ENCODE assay signal across 8 cellular contexts in the genomic region with DNA sequence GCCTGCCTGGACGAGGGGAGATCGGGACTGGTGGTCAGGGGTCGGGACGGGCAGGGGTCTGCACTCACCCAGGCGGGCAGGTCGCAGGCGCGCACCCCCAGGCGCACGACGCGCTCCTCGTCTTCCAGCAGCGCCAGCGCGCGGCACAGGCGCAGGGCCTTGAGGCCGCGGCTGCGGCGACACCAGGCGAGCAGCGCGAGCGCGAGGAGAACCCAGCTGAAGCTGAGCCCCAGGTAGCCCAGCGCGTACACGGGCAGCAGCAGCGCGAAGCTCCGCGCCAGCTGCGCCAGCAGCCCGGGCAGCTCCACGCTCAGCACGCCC. TPM values are rescaled to one million over a fixed set of nuclear protein-coding genes. Genes with fewer than 3 reads are reported as not detected.
DNase-seq lines count a peak whose midpoint lies in the region; ATAC-seq, FAIRE-seq and TF ChIP-seq lines count a peak whose summit lies in the region.

No MANE protein-coding gene starts in this region.

- RAD21 ChIA-PET in GM12878 (lab: Charles Lee; ENCODE audit: unreplicated experiment): interaction anchor here (1.0 to 1.7 kb wide), 2 partner anchors 10 to 133 kb away, joined by 3 to 7 read pairs; no protein-coding TSS in a partner anchor

- peak; percentile 1 to 22 (median 3); a peak in 1 of 6 replicates for TF ChIP-seq CTCF in GM12878 (IDR thresholded peaks at IDR 0.05 in 2 of 3, conservative IDR thresholded peaks at IDR 0.05 in 1 of 3; ENCODE audit: control insufficient read depth in 2 of 3, extremely low read depth in 1 of 3, insufficient read depth in 1 of 3, low read depth in 3 of 3, low read length in 3 of 3)

- intact Hi-C loops in GM12878 (cut with micrococcal nuclease; ENCODE audit: unreplicated experiment): loop anchor here (1.0 to 2.0 kb wide), 3 partner anchors 28 to 148 kb away; a partner anchor contains a TSS

- peak overlapping the region; percentile 48; the same call in 1 of the 2 replicates for H3K4me2 ChIP-seq in GM12878 (ENCODE audit: control insufficient read depth, insufficient read depth)

- peak overlapping the region; percentile 77 for H3K9ac ChIP-seq in GM12878 (ENCODE audit: control insufficient read depth, insufficient read depth, low read length)

- H3K79me2 ChIP-seq in GM12878 (ENCODE audit: control insufficient read depth, insufficient read depth, low read length): peaks cover 37% of the 10 kb centered on the region

- no peaks in the 10 kb centered on the region for H4K20me1 ChIP-seq in GM12878 (ENCODE audit: control insufficient read depth, insufficient read depth)

- no peak for FAIRE-seq in GM12878 (lab: Jason Lieb, UNC)

- H3K9me3 ChIP-seq in GM12878 (replicated peaks; ENCODE audit: control insufficient read depth, insufficient read depth, low read length) (no peaks in the 10 kb centered on the region), iPS-18c (ENCODE audit: control insufficient read depth, insufficient read depth, low read length) (no peaks in the 10 kb centered on the region)

- in situ Hi-C loops in GM12878 (cut with MboI): no loop called here

- POLR2A ChIA-PET in GM12878 (lab: Charles Lee): interaction anchor here (1.5 to 1.7 kb wide), 2 partner anchors 10 to 35 kb away, joined by 5 to 7 read pairs; no protein-coding TSS in a partner anchor

- SMC1A ChIA-PET in GM12878 (lab: Charles Lee; ENCODE audit: uncharacterized antibody, unreplicated experiment): interaction anchor here (0.7 kb wide), 1 partner anchor 10 kb away, joined by 4 read pairs; no protein-coding TSS in a partner anchor

- no TSS peak for BruUV-seq in GM12878 (replicated peaks; lab: Mats Ljungman, UMichigan)

- ATAC-seq in GM19467 (IDR thresholded peaks at IDR 0.05; ENCODE audit: unreplicated experiment) (peak; percentile 52), HG03521 (IDR thresholded peaks at IDR 0.05; ENCODE audit: unreplicated experiment) (peak; percentile 49), GM12878 (peak; percentile 67)

- peak overlapping the region; percentile 67 for H2AFZ ChIP-seq in GM12878 (ENCODE audit: control insufficient read depth, low read depth, low read length)

- H3K4me1 ChIP-seq in GM12878 (ENCODE audit: control insufficient read depth, insufficient read depth, low read length): peaks cover 14% of the 10 kb centered on the region

- H3K27ac ChIP-seq in GM12878 (ENCODE audit: control insufficient read depth, insufficient read depth): peak overlapping the region; percentile 77

- no peaks in the 10 kb centered on the region for H3K27me3 ChIP-seq in GM12878 (replicated peaks in 1 of 2; ENCODE audit: control insufficient read depth in 2 of 2, insufficient read depth in 2 of 2, low read length in 1 of 2)

- DNase-seq in Daoy (ENCODE audit: low read depth) (peak; percentile 90), RPMI8226 (peak; percentile 89), GM12878 (ENCODE audit: low read depth, low spot score) (no peak), skeletal muscle cell (ENCODE audit: low read depth) (peak; percentile 43), hepatic stellate cell (ENCODE audit: low spot score) (no peak)

- under 1% methylated on average over 21 of the region's 38 CpGs for WGBS in GM12878 (ENCODE audit: insufficient coverage, insufficient replicate concordance, low lambda C conversion rate, missing lambda C conversion rate)

- CTCF ChIA-PET in GM12878 (lab: Yijun Ruan, JAX): interaction anchor here (1.6 to 4.0 kb wide), 2 partner anchors 14 to 34 kb away, joined by 6 to 12 read pairs; no protein-coding TSS in a partner anchor

- TF ChIP-seq RAD21 in GM12878 (IDR thresholded peaks at IDR 0.05; ENCODE audit: insufficient read depth, low read depth, low read length): peak; percentile 22; the same call in 1 of the 2 replicates

- no peaks in the 10 kb centered on the region for H3K36me3 ChIP-seq in GM12878 (ENCODE audit: control insufficient read depth in 2 of 2, insufficient read depth in 2 of 2, low read length in 1 of 2)

- no peak for TF ChIP-seq POLR2A in GM12878 (IDR thresholded peaks at IDR 0.05; ENCODE audit: low read depth, low read length)

- peak overlapping the region; percentile 80; the same call in 1 of the 2 replicates for H3K4me3 ChIP-seq in GM12878
- peak overlapping the region; percentile 89 for H3K4me3 ChIP-seq in iPS-18c (ENCODE audit: insufficient read depth, low read depth, low read length)
- peak overlapping the region; percentile 87 for H3K4me3 ChIP-seq in skeletal muscle cell (ENCODE audit: low read depth, low read length)

- TF ChIP-seq EP300 in GM12878 (IDR thresholded peaks at IDR 0.05; ENCODE audit: borderline replicate concordance in 1 of 2, control insufficient read depth in 1 of 2, low read depth in 2 of 2, low read length in 2 of 2): no peak

TF ChIP-seq in GM12878, 131 proteins besides CTCF, POLR2A, EP300 and RAD21 (continues in another document):
- no peak for TF ChIP-seq CBX3 (IDR thresholded peaks at IDR 0.05; ENCODE audit: borderline replicate concordance, low read depth)
- 0 out of 2 replicates have a peak, but pooled peaks have one; percentile 13 for TF ChIP-seq TCF3 (IDR thresholded peaks at IDR 0.05; ENCODE audit: borderline replicate concordance, insufficient read depth, low read depth, low read length)
- 0 out of 2 replicates have a peak, but pooled peaks have one; percentile 10 for TF ChIP-seq BCL11A (IDR thresholded peaks at IDR 0.05; ENCODE audit: low read depth, low read length)
- TF ChIP-seq TCF12 (IDR thresholded peaks at IDR 0.05; ENCODE audit: low read depth, low read length): peak; percentile 58; the same call in 1 of the 2 replicates
- no peak for TF ChIP-seq MEF2A (IDR thresholded peaks at IDR 0.05; ENCODE audit: insufficient read depth, low read depth, low read length)
- no peak for TF ChIP-seq GATAD2B (conservative IDR thresholded peaks at IDR 0.05; ENCODE audit: low read depth)
- TF ChIP-seq, protein P1, sequence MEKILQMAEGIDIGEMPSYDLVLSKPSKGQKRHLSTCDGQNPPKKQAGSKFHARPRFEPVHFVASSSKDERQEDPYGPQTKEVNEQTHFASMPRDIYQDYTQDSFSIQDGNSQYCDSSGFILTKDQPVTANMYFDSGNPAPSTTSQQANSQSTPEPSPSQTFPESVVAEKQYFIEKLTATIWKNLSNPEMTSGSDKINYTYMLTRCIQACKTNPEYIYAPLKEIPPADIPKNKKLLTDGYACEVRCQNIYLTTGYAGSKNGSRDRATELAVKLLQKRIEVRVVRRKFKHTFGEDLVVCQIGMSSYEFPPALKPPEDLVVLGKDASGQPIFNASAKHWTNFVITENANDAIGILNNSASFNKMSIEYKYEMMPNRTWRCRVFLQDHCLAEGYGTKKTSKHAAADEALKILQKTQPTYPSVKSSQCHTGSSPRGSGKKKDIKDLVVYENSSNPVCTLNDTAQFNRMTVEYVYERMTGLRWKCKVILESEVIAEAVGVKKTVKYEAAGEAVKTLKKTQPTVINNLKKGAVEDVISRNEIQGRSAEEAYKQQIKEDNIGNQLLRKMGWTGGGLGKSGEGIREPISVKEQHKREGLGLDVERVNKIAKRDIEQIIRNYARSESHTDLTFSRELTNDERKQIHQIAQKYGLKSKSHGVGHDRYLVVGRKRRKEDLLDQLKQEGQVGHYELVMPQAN (conservative IDR thresholded peaks at IDR 0.05): peak; percentile 66; the same call in 1 of the 2 replicates
- 0 out of 2 replicates have a peak, but pooled peaks have one; percentile 15 for TF ChIP-seq NRF1 (conservative IDR thresholded peaks at IDR 0.05; ENCODE audit: low read depth, low read length)

RNA-seq across cellular contexts. Expression of a gene that starts 0.3 kb away (rescaled TPM):
- 60.4 and 66.3 TPM in 2 replicates for total RNA-seq in Daoy (2014; rRNA removed; shearing (Covaris generic))
- total RNA-seq in GM12878 (2013; cell fraction: nucleolus; rRNA removed): 113 and 114 TPM in 2 replicates
- 33.0 and 36.3 TPM in 2 replicates for total RNA-seq in GM12878 (2014; rRNA removed)
- 25.3 and 26.6 TPM in 2 replicates for total RNA-seq in GM12878 (2014; rRNA removed; fragmentation: Illumina TruSeq; extraction: Trizol)
- 24.7 and 25.8 TPM in 2 replicates for total RNA-seq in GM12878 (2021)
- 14.5 TPM for polyA plus RNA-seq in GM12878 (2011; ENCODE audit: low read depth)
- 44.6 and 53.2 TPM in 2 replicates for polyA plus RNA-seq in GM12878 (2011; rRNA removed)
- 32.6 and 32.8 TPM in 2 replicates for polyA plus RNA-seq in GM12878 (2011; cell fraction: cytosol; rRNA removed)
- polyA plus RNA-seq in GM12878 (2011; cell fraction: nucleus; rRNA removed): 45.8 and 49.1 TPM in 2 replicates
- polyA plus RNA-seq in GM12878 (2012): 18.7 and 24.3 TPM in 2 replicates
- polyA plus RNA-seq in GM12878 (2014; fragmentation: Illumina TruSeq; extraction: Trizol): 22.7 and 23.8 TPM in 2 replicates
- polyA plus RNA-seq in GM12878 (2014; fragmentation: Nextera tagmentation; extraction: Ambion mirVana): 1 to 10 TPM; 1.9 to 3.2 TPM
- 19.1 and 20.1 TPM in 2 replicates for polyA plus RNA-seq in GM12878 (2014; rRNA removed)
- 10 to 100 TPM in 1 of 2 experiments, 1 to 10 TPM in 1; 2.8 to 19.7 TPM for polyA plus RNA-seq in GM12878 (2016; fragmentation: Nextera tagmentation; extraction: Ambion mirVana)
- 50.8 and 59.8 TPM in 2 replicates for polyA minus RNA-seq in GM12878 (2011; rRNA and poly(A)+ RNA removed)
- 30.4 and 30.6 TPM in 2 replicates for polyA minus RNA-seq in GM12878 (2011; cell fraction: cytosol; rRNA and poly(A)+ RNA removed)
- 23.1 and 31.4 TPM in 2 replicates for polyA minus RNA-seq in GM12878 (2011; cell fraction: nucleus; rRNA and poly(A)+ RNA removed)

RNA-seq across cellular contexts. Expression of a gene that starts 27.4 kb away (rescaled TPM):
- total RNA-seq in Daoy (2014; rRNA removed; shearing (Covaris generic)): 2.6 and 6.7 TPM in 2 replicates
- 52.9 and 56.0 TPM in 2 replicates for total RNA-seq in GM12878 (2013; cell fraction: nucleolus; rRNA removed)
- 5.7 and 6.7 TPM in 2 replicates for total RNA-seq in GM12878 (2014; rRNA removed)
- 4.6 and 5.8 TPM in 2 replicates for total RNA-seq in GM12878 (2014; rRNA removed; fragmentation: Illumina TruSeq; extraction: Trizol)
- total RNA-seq in GM12878 (2021): 6.1 and 8.4 TPM in 2 replicates
- 4.0 TPM for polyA plus RNA-seq in GM12878 (2011; ENCODE audit: low read depth)
- 6.8 and 9.1 TPM in 2 replicates for polyA plus RNA-seq in GM12878 (2011; rRNA removed)
- polyA plus RNA-seq in GM12878 (2011; cell fraction: cytosol; rRNA removed): 10.4 and 11.9 TPM in 2 replicates
- polyA plus RNA-seq in GM12878 (2011; cell fraction: nucleus; rRNA removed): 36.4 and 38.5 TPM in 2 replicates
- 7.2 and 7.9 TPM in 2 replicates for polyA plus RNA-seq in GM12878 (2012)
- polyA plus RNA-seq in GM12878 (2014; fragmentation: Illumina TruSeq; extraction: Trizol): 8.2 and 10.7 TPM in 2 replicates
- 1 to 10 TPM in 1 of 2 experiments, under 1 TPM in 1; 0.42 to 1.4 TPM for polyA plus RNA-seq in GM12878 (2014; fragmentation: Nextera tagmentation; extraction: Ambion mirVana)
- 11.4 and 16.3 TPM in 2 replicates for polyA plus RNA-seq in GM12878 (2014; rRNA removed)
- polyA plus RNA-seq in GM12878 (2016; fragmentation: Nextera tagmentation; extraction: Ambion mirVana): 1 to 10 TPM; 9.6 to 9.9 TPM
- 4.9 and 7.1 TPM in 2 replicates for polyA minus RNA-seq in GM12878 (2011; rRNA and poly(A)+ RNA removed)
- polyA minus RNA-seq in GM12878 (2011; cell fraction: cytosol; rRNA and poly(A)+ RNA removed): 2.9 and 4.2 TPM in 2 replicates
- polyA minus RNA-seq in GM12878 (2011; cell fraction: nucleus; rRNA and poly(A)+ RNA removed): 6.4 and 9.6 TPM in 2 replicates

Comparison
In these comparisons a context has a peak if more than half of its experiments do, and no peak if none do; other contexts are left out.
1. DNase-seq: peak in Daoy (single experiment), RPMI8226 (single experiment) and skeletal muscle cell (single experiment); none in GM12878 (single experiment) and hepatic stellate cell (single experiment).
2. Peak in every context shown above with its lines, with median percentiles within 50 percentile points of each other: ATAC-seq and H3K4me3 ChIP-seq.